ENCODE assay signal across 11 cellular contexts in the genomic region with DNA sequence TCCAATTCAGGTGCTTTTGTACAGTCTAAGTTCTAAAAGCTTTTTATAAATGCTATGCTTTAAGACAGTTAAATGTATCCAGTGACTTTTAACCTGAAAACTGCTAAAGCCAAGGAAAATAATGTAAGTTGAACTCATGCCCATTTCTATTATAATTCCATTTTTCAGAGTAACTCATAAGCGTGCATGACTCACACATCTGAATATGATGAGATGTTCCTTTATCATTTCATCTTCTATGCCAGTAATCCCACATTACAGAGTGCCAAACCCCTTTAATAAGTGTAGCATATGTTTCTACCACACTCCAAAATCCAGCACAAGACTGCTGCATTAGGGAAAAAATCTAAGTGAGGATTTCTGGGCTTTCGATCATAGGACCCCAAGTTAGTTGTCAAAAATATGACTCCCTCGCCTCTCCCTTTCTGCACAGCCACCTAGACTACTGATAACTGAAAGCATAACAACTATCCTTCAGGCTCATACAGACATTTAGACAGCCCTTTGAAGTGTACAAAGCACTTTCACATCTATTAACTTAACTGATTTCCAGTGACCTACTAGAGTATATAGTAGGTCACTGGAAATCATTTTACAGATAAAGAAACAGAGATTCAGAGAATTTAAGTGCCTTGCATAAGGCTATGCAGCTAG. TPM values are rescaled to one million over a fixed set of nuclear protein-coding genes. Genes with fewer than 3 reads are reported as not detected.
DNase-seq lines count a peak whose midpoint lies in the region; ATAC-seq lines count a peak whose summit lies in the region.
"Had no signal": no experiment of that assay in that cellular context is flagged by ENCODE, and none has a peak within 500 bp of the region (broad histone marks: within the 10 kb centered on the region; RNA-seq: fewer than 3 reads in every experiment).

No MANE protein-coding gene starts in this region.

- peak overlapping the region; percentile 46 for H3K4me3 Mint-ChIP-seq in activated CD4-positive, alpha-beta T cell treated with anti-CD3 and anti-CD28 coated beads for 36 hours
- peak overlapping the region; percentile 7 for H3K4me3 Mint-ChIP-seq in T-helper 17 cell

- no peaks in the 10 kb centered on the region for H3K27me3 Mint-ChIP-seq in activated CD4-positive, alpha-beta T cell treated with anti-CD3 and anti-CD28 coated beads for 36 hours
- H3K27me3 Mint-ChIP-seq in T-helper 17 cell: no peaks in the 10 kb centered on the region

- peaks cover 2% of the 10 kb centered on the region for H3K9me3 Mint-ChIP-seq in activated CD4-positive, alpha-beta T cell treated with anti-CD3 and anti-CD28 coated beads for 36 hours (ENCODE audit: low read depth)

- DNase-seq in activated CD4-positive, alpha-beta T cell treated with anti-CD3 and anti-CD28 coated beads for 36 hours: no peak
- no peak for DNase-seq in activated CD4-positive, alpha-beta T cell treated with anti-CD3 and anti-CD28 coated beads for 1 hour
- no peak for DNase-seq in T-helper 17 cell
- peak; percentile 70 for DNase-seq in fibroblast of gingiva (ENCODE audit: low read depth)
- no peak for DNase-seq in OCI-M2 (lab: John Stamatoyannopoulos, UW; ENCODE audit: unreplicated experiment)
- DNase-seq in NCI-H526 treated with DMSO at 0.1 percent for 48 hours (lab: John Stamatoyannopoulos, UW): no peak
- DNase-seq in NCI-H2171 (lab: John Stamatoyannopoulos, UW): no peak
- DNase-seq: NCI-H510A; stimulated activated CD4-positive, alpha-beta T cell treated with anti-CD3 and anti-CD28 coated beads, Interleukin-15, amount 100 ng/mL, for 24 hours had no signal

- no peaks in the 10 kb centered on the region for H3K9me3 ChIP-seq in T-helper 17 cell (ENCODE audit: control insufficient read depth, low read length, poor library complexity, severe bottlenecking)

- H3K27ac Mint-ChIP-seq in activated CD4-positive, alpha-beta T cell treated with anti-CD3 and anti-CD28 coated beads for 36 hours: peak overlapping the region; percentile 88
- peak overlapping the region; percentile 91 for H3K27ac Mint-ChIP-seq in T-helper 17 cell

- CTCF ChIA-PET in activated CD4-positive, alpha-beta T cell treated with anti-CD3 and anti-CD28 coated beads for 36 hours (lab: Charles Lee): interaction anchor here (0.6 to 3.1 kb wide), 4 partner anchors 12 to 153 kb away, joined by 3 to 32 read pairs (median 8); no protein-coding TSS in a partner anchor

- POLR2A ChIA-PET in activated CD4-positive, alpha-beta T cell treated with anti-CD3 and anti-CD28 coated beads for 36 hours (lab: Charles Lee): interaction anchor here (1.9 kb wide), 1 partner anchor 12 kb away, joined by 8 read pairs; no protein-coding TSS in a partner anchor

- peak; percentile 21 for ATAC-seq in activated CD4-positive, alpha-beta T cell treated with anti-CD3 and anti-CD28 coated beads for 36 hours
- ATAC-seq in T-helper 17 cell: no peak

- H3K27ac ChIP-seq in skin epidermis: peak overlapping the region in 12 of 21 experiments; percentile 6 to 74 (median 37)

- H3K4me1 Mint-ChIP-seq in activated CD4-positive, alpha-beta T cell treated with anti-CD3 and anti-CD28 coated beads for 36 hours: peaks cover 94% of the 10 kb centered on the region
- H3K4me1 Mint-ChIP-seq in T-helper 17 cell: peaks cover 73% of the 10 kb centered on the region

- H3K36me3 Mint-ChIP-seq in activated CD4-positive, alpha-beta T cell treated with anti-CD3 and anti-CD28 coated beads for 36 hours (ENCODE audit: low read depth): peaks cover 7% of the 10 kb centered on the region
- no peaks in the 10 kb centered on the region for H3K36me3 Mint-ChIP-seq in T-helper 17 cell (ENCODE audit: low read depth)

- no peak overlapping the region for H3K4me3 ChIP-seq in skin epidermis
- H3K4me3 ChIP-seq: coronary artery had no signal

- intact Hi-C loops in activated CD4-positive, alpha-beta T cell treated with anti-CD3 and anti-CD28 coated beads for 36 hours (cut with DNase I, micrococcal nuclease): loop anchor here (1.0 to 10.0 kb wide), 3 partner anchors 9 to 224 kb away; a partner anchor contains a TSS

RNA-seq across cellular contexts. Expression of a gene that starts 45.3 kb away (rescaled TPM):
- total RNA-seq in activated CD4-positive, alpha-beta T cell treated with anti-CD3 and anti-CD28 coated beads for 36 hours: 100 to 1,000 TPM; 100 to 114 TPM
- 100 to 1,000 TPM; 246 to 317 TPM for total RNA-seq in T-helper 17 cell
